Comparison of ENCODE assay signal across 8 cellular contexts in genomic region chr14:100586153-100586519, GRCh38. TPM values are rescaled to one million over a fixed set of nuclear protein-coding genes. Genes with fewer than 3 reads are reported as not detected.
DNase-seq lines count a peak whose midpoint lies in the region; ATAC-seq and TF ChIP-seq lines count a peak whose summit lies in the region.

No MANE protein-coding gene starts in this region.

- no peaks in the 10 kb centered on the region for H3K9me3 ChIP-seq in ES-I3 (ENCODE audit: control insufficient read depth, insufficient read depth, low read length)
- H3K9me3 ChIP-seq in prostate gland: no peaks in the 10 kb centered on the region

- TF ChIP-seq CTCF in WTC11 (IDR thresholded peaks at IDR 0.05) (no peak), fibroblast of pulmonary artery (IDR thresholded peaks at IDR 0.05; ENCODE audit: low read length, missing control alignments) (no peak), prostate gland (IDR thresholded peaks at IDR 0.05) (no peak)

- POLR2A ChIA-PET in WTC11 (lab: Charles Lee): no interaction called here

- H3K4me1 ChIP-seq in ES-I3 (ENCODE audit: insufficient read depth, low read length): peaks cover 7% of the 10 kb centered on the region; the same call in 1 of the 2 replicates
- H3K4me1 ChIP-seq in prostate gland (replicated peaks): no peaks in the 10 kb centered on the region

- H3K9me3 Mint-ChIP-seq in WTC11: no peaks in the 10 kb centered on the region

- no peak for TF ChIP-seq POLR2A in prostate gland (IDR thresholded peaks at IDR 0.05)

- no peaks in the 10 kb centered on the region for H3K36me3 Mint-ChIP-seq in WTC11

- intact Hi-C loops in prostate gland (cut with DNase I): no loop called here

- peaks cover 54% of the 10 kb centered on the region for H3K27me3 Mint-ChIP-seq in WTC11 (ENCODE audit: low read depth)

- H3K4me3 ChIP-seq in fibroblast of pulmonary artery (replicated peaks; ENCODE audit: low read depth, low read length): peak overlapping the region; percentile 41
- H3K4me3 ChIP-seq in prostate gland: peak overlapping the region; percentile 40 to 50

- H3K27me3 ChIP-seq in prostate gland (replicated peaks; ENCODE audit: insufficient read depth): no peaks in the 10 kb centered on the region

- no peak overlapping the region for H3K27ac Mint-ChIP-seq in WTC11

- CTCF ChIA-PET in WTC11 (lab: Charles Lee): no interaction called here

- no peak for DNase-seq in WTC11 (ENCODE audit: low spot score)
- no peak for DNase-seq in fibroblast of pulmonary artery (ENCODE audit: low read depth)
- no peak for DNase-seq in prostate gland (ENCODE audit: low spot score)
- DNase-seq in D341Med (ENCODE audit: low spot score): no peak
- no peak for DNase-seq in NCI-H524 treated with DMSO at 0.1 percent for 48 hours (lab: John Stamatoyannopoulos, UW)
- no peak for DNase-seq in NCI-H82 treated with DMSO at 0.1 percent for 48 hours (lab: John Stamatoyannopoulos, UW; ENCODE audit: unreplicated experiment)
- DNase-seq in NCI-H1092 (lab: John Stamatoyannopoulos, UW): no peak

- H3K27ac ChIP-seq in prostate gland: no peak overlapping the region

- H3K36me3 ChIP-seq in ES-I3 (ENCODE audit: insufficient read depth, low read length) (no peaks in the 10 kb centered on the region), prostate gland (no peaks in the 10 kb centered on the region)

- no peak for ATAC-seq in WTC11

- peaks cover 3% of the 10 kb centered on the region; the same call in 1 of the 2 replicates for H3K4me1 Mint-ChIP-seq in WTC11

- peak overlapping the region; percentile 64 for H3K9ac ChIP-seq in ES-I3 (ENCODE audit: low read depth, low read length)

- H3K4me3 Mint-ChIP-seq in WTC11: peak overlapping the region; percentile 64

- WGBS in prostate gland: 23% methylated on average over 15 of the region's 16 CpGs

TF ChIP-seq in WTC11, 78 proteins besides CTCF, POLR2A, EP300 and RAD21:
- TF ChIP-seq ZNF263 (CRISPR knock-in tag; IDR thresholded peaks at IDR 0.05; ENCODE audit: low read depth) (peak; percentile 48; the same call in 1 of the 2 replicates), MAX (CRISPR knock-in tag; IDR thresholded peaks at IDR 0.05) (no peak; the same call in 1 of the 2 replicates)

RNA-seq across cellular contexts. Expression of gene BEGAIN, which starts 1.1 kb away (rescaled TPM):
- total RNA-seq in WTC11 (2021): 1.3 to 1.8 TPM (median 1.3 TPM) in 3 replicates
- total RNA-seq in prostate gland: 1 to 10 TPM; 2.5 to 5.1 TPM
